Comparison of ENCODE assay signal across 18 cellular contexts in genomic region chr5:126757713-126758357, GRCh38. TPM values are rescaled to one million over a fixed set of nuclear protein-coding genes. Genes with fewer than 3 reads are reported as not detected.
DNase-seq lines count a peak whose midpoint lies in the region; ATAC-seq and TF ChIP-seq lines count a peak whose summit lies in the region.
"Had no signal": no experiment of that assay in that cellular context is flagged by ENCODE, and none has a peak within 500 bp of the region (broad histone marks: within the 10 kb centered on the region; RNA-seq: fewer than 3 reads in every experiment).

No MANE protein-coding gene starts in this region.

- H3K4me3 ChIP-seq in A673 (ENCODE audit: low read depth, low read length, poor library complexity, severe bottlenecking) (no peak overlapping the region), tibial artery (no peak overlapping the region)
- no peak overlapping the region for H3K4me3 ChIP-seq in CD8-positive, alpha-beta T cell (ENCODE audit: low read depth, low read length)
- H3K4me3 ChIP-seq: adrenal gland, esophagus squamous epithelium, HAP-1, hepatocyte had no signal

- peaks cover 31% of the 10 kb centered on the region for H3K4me1 ChIP-seq in A673 (ENCODE audit: insufficient read depth, low read length, poor library complexity, severe bottlenecking)
- H3K4me1 ChIP-seq in CD8-positive, alpha-beta T cell (ENCODE audit: insufficient read depth, low read length), result peaks cover 7% of the 10 kb centered on the region
- no peaks in the 10 kb centered on the region for H3K4me1 ChIP-seq in tibial artery
- H3K4me1 ChIP-seq: adrenal gland, esophagus squamous epithelium, HAP-1 had no signal

- intact Hi-C loops in A673 (cut with micrococcal nuclease; ENCODE audit: unreplicated experiment) (no loop called here), tibial artery (cut with DNase I; ENCODE audit: low total_unique reads) (no loop called here)
- intact Hi-C loops in CD8-positive, alpha-beta T cell (cut with DNase I, micrococcal nuclease), result no loop called here

- H3K9me3 ChIP-seq in A673 (ENCODE audit: low read depth, low read length, poor library complexity, severe bottlenecking) (no peaks in the 10 kb centered on the region), tibial artery (no peaks in the 10 kb centered on the region)
- H3K9me3 ChIP-seq in CD8-positive, alpha-beta T cell (ENCODE audit: low read length), result no peaks in the 10 kb centered on the region
- H3K9me3 ChIP-seq: adrenal gland, esophagus squamous epithelium, HAP-1 had no signal

- no peak for ATAC-seq in CD8-positive, alpha-beta T cell
- no peak for ATAC-seq in activated naive CD8-positive, alpha-beta T cell treated with anti-CD3 and anti-CD28 coated beads, Interleukin-2, amount 10 ng/mL, durations not matched to agents 7 days and 5 days (ENCODE audit: low read depth)
- ATAC-seq in GM21529 (IDR thresholded peaks at IDR 0.05; ENCODE audit: unreplicated experiment), result no peak
- ATAC-seq in GM21786 (IDR thresholded peaks at IDR 0.05; ENCODE audit: unreplicated experiment), result no peak
- ATAC-seq: left colon, sciatic nerve had no signal

- peak overlapping the region; percentile 12 for H3K27ac ChIP-seq in A673 (ENCODE audit: low read depth, low read length, poor library complexity, severe bottlenecking)
- no peak overlapping the region for H3K27ac ChIP-seq in CD8-positive, alpha-beta T cell (ENCODE audit: low read depth, low read length)
- no peak overlapping the region for H3K27ac ChIP-seq in tibial artery
- H3K27ac ChIP-seq: adrenal gland, C4-2B, hepatocyte had no signal

- POLR2A ChIA-PET in A673 (lab: Charles Lee; ENCODE audit: low non-redundant PET), result interaction anchor here (0.6 to 0.7 kb wide), 2 partner anchors 42 to 688 kb away, joined by 3 to 11 read pairs; no protein-coding TSS in a partner anchor
- POLR2A ChIA-PET in CD8-positive, alpha-beta T cell (lab: Charles Lee), result interaction anchor here (0.7 to 2.2 kb wide), 2 partner anchors 20 to 336 kb away, joined by 3 to 12 read pairs; partner anchors contain the start of gene LMNB1
- POLR2A ChIA-PET in activated naive CD8-positive, alpha-beta T cell treated with anti-CD3 and anti-CD28 coated beads, Interleukin-2, amount 10 ng/mL, durations not matched to agents 7 days and 5 days (lab: Charles Lee), result interaction anchor here (0.6 to 13.5 kb wide), 4 partner anchors 10 to 25 kb away, joined by 3 to 255 read pairs (median 6); partner anchors contain the start of gene LMNB1

- peak overlapping the region; percentile 56 for H3K4me3 Mint-ChIP-seq in CD8-positive, alpha-beta T cell
- peak overlapping the region; percentile 63 for H3K4me3 Mint-ChIP-seq in activated naive CD8-positive, alpha-beta T cell treated with anti-CD3 and anti-CD28 coated beads, Interleukin-2, amount 10 ng/mL, durations not matched to agents 7 days and 5 days

- no peaks in the 10 kb centered on the region for H3K36me3 Mint-ChIP-seq in CD8-positive, alpha-beta T cell
- H3K36me3 Mint-ChIP-seq in activated naive CD8-positive, alpha-beta T cell treated with anti-CD3 and anti-CD28 coated beads, Interleukin-2, amount 10 ng/mL, durations not matched to agents 7 days and 5 days, result peaks cover 2% of the 10 kb centered on the region

- DNase-seq in A673 (ENCODE audit: low spot score) (peak; percentile 51), NOMO-1 treated with dmso at 0.1 percent for 144 hours (lab: John Stamatoyannopoulos, UW; ENCODE audit: unreplicated experiment) (peak; percentile 45), mesenteric fat pad (ENCODE audit: low spot score) (no peak), tibial artery (no peak)
- DNase-seq in CD8-positive, alpha-beta T cell, result no peak
- no peak for DNase-seq in activated naive CD8-positive, alpha-beta T cell treated with anti-CD3 and anti-CD28 coated beads, Interleukin-2, amount 10 ng/mL, durations not matched to agents 7 days and 5 days
- DNase-seq: activated CD4-positive, alpha-beta T cell treated with anti-CD3 and anti-CD28 coated beads, Interleukin-2, amount 50 U/mL, for 1 hour; adrenal gland; esophagus squamous epithelium; NCI-H1436 treated with DMSO at 0.1 percent for 48 hours; NCI-H748 treated with DMSO at 0.1 percent for 48 hours had no signal

- peak overlapping the region; percentile 4 for H3K27ac Mint-ChIP-seq in CD8-positive, alpha-beta T cell
- peak overlapping the region; percentile 94 for H3K27ac Mint-ChIP-seq in activated naive CD8-positive, alpha-beta T cell treated with anti-CD3 and anti-CD28 coated beads, Interleukin-2, amount 10 ng/mL, durations not matched to agents 7 days and 5 days

- H3K36me3 ChIP-seq in A673 (ENCODE audit: insufficient read depth, low read length, poor library complexity, severe bottlenecking) (no peaks in the 10 kb centered on the region), tibial artery (no peaks in the 10 kb centered on the region)
- no peaks in the 10 kb centered on the region for H3K36me3 ChIP-seq in CD8-positive, alpha-beta T cell (ENCODE audit: insufficient read depth, low read length)
- H3K36me3 ChIP-seq: adrenal gland, esophagus squamous epithelium, HAP-1 had no signal

- BruUV-seq in A673 (replicated peaks; lab: Mats Ljungman, UMichigan), result no TSS peak

- CTCF ChIA-PET in A673 (lab: Charles Lee), result no interaction called here
- CTCF ChIA-PET in CD8-positive, alpha-beta T cell (lab: Charles Lee), result interaction anchor here (0.7 to 2.3 kb wide), 4 partner anchors 20 to 199 kb away, joined by 3 to 6 read pairs (median 4); partner anchors contain the start of gene LMNB1

- peaks cover 18% of the 10 kb centered on the region for H3K4me1 Mint-ChIP-seq in CD8-positive, alpha-beta T cell (ENCODE audit: low read depth)
- peaks cover 50% of the 10 kb centered on the region for H3K4me1 Mint-ChIP-seq in activated naive CD8-positive, alpha-beta T cell treated with anti-CD3 and anti-CD28 coated beads, Interleukin-2, amount 10 ng/mL, durations not matched to agents 7 days and 5 days

- TF ChIP-seq CTCF in A673 (conservative IDR thresholded peaks at IDR 0.05; ENCODE audit: low read depth, low read length) (no peak), tibial artery (IDR thresholded peaks at IDR 0.05) (no peak)
- no peak for TF ChIP-seq CTCF in CD8-positive, alpha-beta T cell (IDR thresholded peaks at IDR 0.05)

- H3K9me3 Mint-ChIP-seq in CD8-positive, alpha-beta T cell, result no peaks in the 10 kb centered on the region
- H3K9me3 Mint-ChIP-seq in activated naive CD8-positive, alpha-beta T cell treated with anti-CD3 and anti-CD28 coated beads, Interleukin-2, amount 10 ng/mL, durations not matched to agents 7 days and 5 days, result peaks cover 2% of the 10 kb centered on the region

- H3K27me3 ChIP-seq in A673 (replicated peaks; ENCODE audit: insufficient read depth, low read depth, low read length, poor library complexity) (no peaks in the 10 kb centered on the region), tibial artery (no peaks in the 10 kb centered on the region)
- H3K27me3 ChIP-seq in CD8-positive, alpha-beta T cell (ENCODE audit: insufficient read depth, low read length), result no peaks in the 10 kb centered on the region
- H3K27me3 ChIP-seq: adrenal gland, esophagus squamous epithelium, hepatocyte had no signal

- H3K27me3 Mint-ChIP-seq in CD8-positive, alpha-beta T cell (ENCODE audit: low read depth), result no peaks in the 10 kb centered on the region
- H3K27me3 Mint-ChIP-seq in activated naive CD8-positive, alpha-beta T cell treated with anti-CD3 and anti-CD28 coated beads, Interleukin-2, amount 10 ng/mL, durations not matched to agents 7 days and 5 days, result no peaks in the 10 kb centered on the region

RNA-seq across cellular contexts. Expression of gene LMNB1, which starts 19.1 kb away (rescaled TPM):
- total RNA-seq in A673 (2021), result 267 and 269 TPM in 2 replicates
- total RNA-seq in CD8-positive, alpha-beta T cell, result 10 to 100 TPM; 25.8 to 30.6 TPM
- 100 to 1,000 TPM; 229 to 243 TPM for total RNA-seq in activated naive CD8-positive, alpha-beta T cell treated with anti-CD3 and anti-CD28 coated beads, Interleukin-2, amount 10 ng/mL, durations not matched to agents 7 days and 5 days
- total RNA-seq in mesenteric fat pad, result 6.5 TPM

Comparison
In these comparisons a context has a peak if more than half of its experiments do, and no peak if none do; other contexts are left out.
1. DNase-seq: peak in A673 (single experiment) and NOMO-1 treated with dmso at 0.1 percent for 144 hours (single experiment); none in CD8-positive, alpha-beta T cell (0 of 7), activated naive CD8-positive, alpha-beta T cell treated with anti-CD3 and anti-CD28 coated beads, Interleukin-2, amount 10 ng/mL, durations not matched to agents 7 days and 5 days (single experiment), mesenteric fat pad (single experiment) and tibial artery (0 of 2).